Comparison of ENCODE assay signal across 15 cellular contexts in genomic region chr9:93594041-93594756, GRCh38. TPM values are rescaled to one million over a fixed set of nuclear protein-coding genes. Genes with fewer than 3 reads are reported as not detected.
DNase-seq lines count a peak whose midpoint lies in the region; ATAC-seq and TF ChIP-seq lines count a peak whose summit lies in the region.
"Had no signal": no experiment of that assay in that cellular context is flagged by ENCODE, and none has a peak within 500 bp of the region (broad histone marks: within the 10 kb centered on the region; RNA-seq: fewer than 3 reads in every experiment).

No MANE protein-coding gene starts in this region.

- H4K20me1 ChIP-seq in smooth muscle cell (ENCODE audit: low read depth), result peaks cover 99% of the 10 kb centered on the region

- DNase-seq in activated CD8-positive, alpha-beta memory T cell treated with anti-CD3 and anti-CD28 coated beads for 24 hours, result peak; percentile 44
- no peak for DNase-seq in activated CD8-positive, alpha-beta memory T cell treated with anti-CD3 and anti-CD28 coated beads, Interleukin-2, amount 50 U/mL, for 4 hours
- DNase-seq in ecto neural progenitor cell (ENCODE audit: low spot score) (peak; percentile 42), left lobe of liver (ENCODE audit: low spot score) (peak; percentile 44), aorta (peak; percentile 30 to 33), HEK293T (ENCODE audit: extremely low spot score) (no peak), smooth muscle cell (lab: John Stamatoyannopoulos, UW; ENCODE audit: unreplicated experiment) (no peak)
- DNase-seq in stimulated activated CD4-positive, alpha-beta T cell treated with anti-CD3 and anti-CD28 coated beads, Interleukin-12 subunit alpha, Interleukin-12 subunit beta, amount 100 ng/mL, for 4 hours, result no peak
- DNase-seq: activated CD4-positive, alpha-beta T cell treated with anti-CD3 and anti-CD28 coated beads, Interleukin-2, amount 50 U/mL, for 1 hour; Kasumi-1; NCI-H187 treated with DMSO at 0.1 percent for 48 hours; NCI-H524 treated with DMSO at 0.1 percent for 48 hours; stimulated activated CD4-positive, alpha-beta T cell treated with anti-CD3 and anti-CD28 coated beads, Interleukin-4, amount 100 ng/mL, for 4 hours; stimulated activated naive B cell treated with anti-CD40 and anti-IgM and Interleukin-4, amounts not matched to agents 10 μg/mL and 1 μg/mL and 100 μg/mL, for 72 hours; T-helper 2 cell had no signal

- H3K36me3 ChIP-seq in aorta (ENCODE audit: control insufficient read depth in 1 of 2, insufficient read depth in 2 of 2, low read length in 1 of 2), result no peaks in the 10 kb centered on the region
- no peaks in the 10 kb centered on the region for H3K36me3 ChIP-seq in smooth muscle cell (ENCODE audit: low read depth)

- TF ChIP-seq CTCF in smooth muscle cell (IDR thresholded peaks at IDR 0.05; ENCODE audit: borderline replicate concordance, insufficient read depth, poor library complexity, severe bottlenecking), result no peak

- ATAC-seq in left lobe of liver (no peak), aorta (ENCODE audit: low FRiP score) (no peak)
- ATAC-seq: stimulated activated naive B cell treated with anti-CD40 and anti-IgM and Interleukin-4, amounts not matched to agents 10 μg/mL and 1 μg/mL and 100 μg/mL, for 72 hours had no signal

- WGBS in aorta, 2 donors, result 73 to 76% methylated on average over 9 of the region's 9 CpGs
- WGBS in smooth muscle cell (ENCODE audit: low lambda C conversion rate), result 78% methylated on average over 9 of the region's 9 CpGs

- H3K4me2 ChIP-seq in smooth muscle cell, result no peak overlapping the region

- no peaks in the 10 kb centered on the region for H3K9me3 ChIP-seq in aorta (ENCODE audit: control insufficient read depth, low read length)
- no peaks in the 10 kb centered on the region for H3K9me3 ChIP-seq in smooth muscle cell (replicated peaks; ENCODE audit: low read depth)

- intact Hi-C loops in aorta (cut with DNase I), result no loop called here

- H3K9ac ChIP-seq in smooth muscle cell (ENCODE audit: low read depth), result no peak overlapping the region

- CTCF ChIA-PET in HEK293T (lab: Yijun Ruan, JAX), result no interaction called here

- H3K4me1 ChIP-seq in aorta (ENCODE audit: control insufficient read depth in 1 of 2, insufficient read depth in 2 of 2, low read length in 2 of 2), result no peaks in the 10 kb centered on the region
- H3K4me1 ChIP-seq in smooth muscle cell (ENCODE audit: low read depth), result no peaks in the 10 kb centered on the region

- no peaks in the 10 kb centered on the region for H3F3A ChIP-seq in smooth muscle cell (ENCODE audit: low read depth)

- no peaks in the 10 kb centered on the region for H3K27me3 ChIP-seq in aorta (ENCODE audit: control insufficient read depth in 1 of 2, insufficient read depth in 2 of 2, low read length in 1 of 2)
- H3K27me3 ChIP-seq in smooth muscle cell (ENCODE audit: low read depth), result no peaks in the 10 kb centered on the region

- H3K79me2 ChIP-seq in smooth muscle cell (ENCODE audit: low read depth), result peaks cover 73% of the 10 kb centered on the region

- H3K4me3 ChIP-seq in aorta (ENCODE audit: low read length in 2 of 2), result no peak overlapping the region
- H3K4me3 ChIP-seq in smooth muscle cell, result no peak overlapping the region

- no peak overlapping the region for H3K27ac ChIP-seq in aorta (ENCODE audit: low read depth in 1 of 2, low read length in 2 of 2)
- H3K27ac ChIP-seq in smooth muscle cell (ENCODE audit: low read depth), result no peak overlapping the region

- POLR2A ChIA-PET in HEK293T (lab: Yijun Ruan, JAX), result no interaction called here

- H2AFZ ChIP-seq in smooth muscle cell (ENCODE audit: low read depth), result no peak overlapping the region

TF ChIP-seq in HEK293T, 16 proteins besides CTCF, POLR2A, EP300 and RAD21:
- TF ChIP-seq BHLHE40 (IDR thresholded peaks at IDR 0.05; ENCODE audit: borderline replicate concordance) (no peak), ELF4 (IDR thresholded peaks at IDR 0.05) (no peak), FOXK2 (IDR thresholded peaks at IDR 0.05) (no peak), SP1 (IDR thresholded peaks at IDR 0.05) (no peak), ARNT (IDR thresholded peaks at IDR 0.05) (no peak), SUZ12 (IDR thresholded peaks at IDR 0.05) (no peak), ZNF384 (IDR thresholded peaks at IDR 0.05) (no peak), HDGF (IDR thresholded peaks at IDR 0.05; ENCODE audit: borderline replicate concordance) (no peak), L3MBTL2 (conservative IDR thresholded peaks at IDR 0.05) (no peak), FOXA1 (IDR thresholded peaks at IDR 0.05) (no peak), NFRKB (IDR thresholded peaks at IDR 0.05) (no peak), LEF1 (IDR thresholded peaks at IDR 0.05; ENCODE audit: borderline replicate concordance) (no peak), CTBP1 (IDR thresholded peaks at IDR 0.05; ENCODE audit: borderline replicate concordance) (no peak), FOXM1 (IDR thresholded peaks at IDR 0.05; ENCODE audit: borderline replicate concordance) (no peak), PKNOX1 (IDR thresholded peaks at IDR 0.05) (no peak), TARDBP (IDR thresholded peaks at IDR 0.05) (no peak)

RNA-seq across cellular contexts. Expression of gene PHF2, which starts 17.8 kb away (rescaled TPM):
- total RNA-seq in left lobe of liver (7.3 TPM), aorta (10 to 100 TPM; 29.2 to 32.4 TPM), smooth muscle cell (18.0 and 18.3 TPM in 2 replicates)
- polyA plus RNA-seq in aorta (10 to 100 TPM; 10.3 to 26.7 TPM), smooth muscle cell (11.1 and 13.0 TPM in 2 replicates)

Comparison
In these comparisons a context has a peak if more than half of its experiments do, and no peak if none do; other contexts are left out.
1. DNase-seq: peak in activated CD8-positive, alpha-beta memory T cell treated with anti-CD3 and anti-CD28 coated beads for 24 hours (single experiment), ecto neural progenitor cell (single experiment), left lobe of liver (single experiment) and aorta (2 of 2); none in activated CD8-positive, alpha-beta memory T cell treated with anti-CD3 and anti-CD28 coated beads, Interleukin-2, amount 50 U/mL, for 4 hours (single experiment), HEK293T (single experiment), smooth muscle cell (single experiment) and stimulated activated CD4-positive, alpha-beta T cell treated with anti-CD3 and anti-CD28 coated beads, Interleukin-12 subunit alpha, Interleukin-12 subunit beta, amount 100 ng/mL, for 4 hours (single experiment).